Comparison of ENCODE assay signal across 1 cellular context in genomic region chr6:158715330-158716311, GRCh38.
A peak's percentile ranks its signal among the peaks of the same experiment; 100 is the strongest.
TF ChIP-seq lines count a peak whose summit lies in the region.

No MANE protein-coding gene starts in this region.

TF ChIP-seq in K562, 482 proteins besides CTCF, POLR2A, EP300 and RAD21 (continued from another document):
- TF ChIP-seq NUFIP1 (IDR thresholded peaks at IDR 0.05; ENCODE audit: partially characterized antibody) (no peak), ZNF695 (CRISPR knock-in tag; IDR thresholded peaks at IDR 0.05) (no peak), PPARD (CRISPR knock-in tag; IDR thresholded peaks at IDR 0.05) (no peak), CXXC5 (CRISPR knock-in tag; IDR thresholded peaks at IDR 0.05) (peak; percentile 42; the same call in 1 of the 2 replicates), RAD51 (IDR thresholded peaks at IDR 0.05; ENCODE audit: borderline replicate concordance, low read depth) (peak; percentile 79), ASH1L (IDR thresholded peaks at IDR 0.05; ENCODE audit: borderline replicate concordance, low read depth, partially characterized antibody) (no peak), BMI1 (IDR thresholded peaks at IDR 0.05; ENCODE audit: low read length) (no peak), BHLHE40 (IDR thresholded peaks at IDR 0.05; ENCODE audit: low read length) (peak; percentile 69), ZNF644 (tag; IDR thresholded peaks at IDR 0.05; ENCODE audit: low read depth) (no peak), EGR1 (conservative IDR thresholded peaks at IDR 0.05) (no peak), SPI1 (IDR thresholded peaks at IDR 0.05; ENCODE audit: borderline replicate concordance, low read depth, low read length) (peak; percentile 71; the same call in 1 of the 2 replicates), ZSCAN32 (CRISPR knock-in tag; IDR thresholded peaks at IDR 0.05) (no peak), ZKSCAN3 (CRISPR knock-in tag; IDR thresholded peaks at IDR 0.05) (no peak), TFE3 (CRISPR knock-in tag; IDR thresholded peaks at IDR 0.05) (peak; percentile 81), MTF1 (CRISPR knock-in tag; IDR thresholded peaks at IDR 0.05; ENCODE audit: borderline replicate concordance) (0 out of 2 replicates have a peak, but pooled peaks have one; percentile 23), SAP30 (IDR thresholded peaks at IDR 0.05; ENCODE audit: borderline replicate concordance, insufficient read depth, low read depth, low read length, poor library complexity, severe bottlenecking) (no peak), USF1 (CRISPR knock-in tag; IDR thresholded peaks at IDR 0.05) (peak; percentile 87), NR2C1 (IDR thresholded peaks at IDR 0.05) (0 out of 2 replicates have a peak, but pooled peaks have one; percentile 34), NR2C1 (tag; IDR thresholded peaks at IDR 0.05) (peak; percentile 55; the same call in 1 of the 2 replicates), ARID3B (CRISPR knock-in tag; IDR thresholded peaks at IDR 0.05; ENCODE audit: borderline replicate concordance) (no peak), ZC3H8 (IDR thresholded peaks at IDR 0.05) (no peak), LEF1 (IDR thresholded peaks at IDR 0.05) (no peak), ZNF184 (CRISPR knock-in tag; IDR thresholded peaks at IDR 0.05) (no peak), KDM2B (CRISPR knock-in tag; IDR thresholded peaks at IDR 0.05) (no peak)
- TF ChIP-seq, protein P1, sequence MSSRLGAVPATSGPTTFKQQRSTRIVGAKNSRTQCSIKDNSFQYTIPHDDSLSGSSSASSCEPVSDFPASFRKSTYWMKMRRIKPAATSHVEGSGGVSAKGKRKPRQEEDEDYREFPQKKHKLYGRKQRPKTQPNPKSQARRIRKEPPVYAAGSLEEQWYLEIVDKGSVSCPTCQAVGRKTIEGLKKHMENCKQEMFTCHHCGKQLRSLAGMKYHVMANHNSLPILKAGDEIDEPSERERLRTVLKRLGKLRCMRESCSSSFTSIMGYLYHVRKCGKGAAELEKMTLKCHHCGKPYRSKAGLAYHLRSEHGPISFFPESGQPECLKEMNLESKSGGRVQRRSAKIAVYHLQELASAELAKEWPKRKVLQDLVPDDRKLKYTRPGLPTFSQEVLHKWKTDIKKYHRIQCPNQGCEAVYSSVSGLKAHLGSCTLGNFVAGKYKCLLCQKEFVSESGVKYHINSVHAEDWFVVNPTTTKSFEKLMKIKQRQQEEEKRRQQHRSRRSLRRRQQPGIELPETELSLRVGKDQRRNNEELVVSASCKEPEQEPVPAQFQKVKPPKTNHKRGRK (tag; IDR thresholded peaks at IDR 0.05), result no peak
- TF ChIP-seq, protein P2, sequence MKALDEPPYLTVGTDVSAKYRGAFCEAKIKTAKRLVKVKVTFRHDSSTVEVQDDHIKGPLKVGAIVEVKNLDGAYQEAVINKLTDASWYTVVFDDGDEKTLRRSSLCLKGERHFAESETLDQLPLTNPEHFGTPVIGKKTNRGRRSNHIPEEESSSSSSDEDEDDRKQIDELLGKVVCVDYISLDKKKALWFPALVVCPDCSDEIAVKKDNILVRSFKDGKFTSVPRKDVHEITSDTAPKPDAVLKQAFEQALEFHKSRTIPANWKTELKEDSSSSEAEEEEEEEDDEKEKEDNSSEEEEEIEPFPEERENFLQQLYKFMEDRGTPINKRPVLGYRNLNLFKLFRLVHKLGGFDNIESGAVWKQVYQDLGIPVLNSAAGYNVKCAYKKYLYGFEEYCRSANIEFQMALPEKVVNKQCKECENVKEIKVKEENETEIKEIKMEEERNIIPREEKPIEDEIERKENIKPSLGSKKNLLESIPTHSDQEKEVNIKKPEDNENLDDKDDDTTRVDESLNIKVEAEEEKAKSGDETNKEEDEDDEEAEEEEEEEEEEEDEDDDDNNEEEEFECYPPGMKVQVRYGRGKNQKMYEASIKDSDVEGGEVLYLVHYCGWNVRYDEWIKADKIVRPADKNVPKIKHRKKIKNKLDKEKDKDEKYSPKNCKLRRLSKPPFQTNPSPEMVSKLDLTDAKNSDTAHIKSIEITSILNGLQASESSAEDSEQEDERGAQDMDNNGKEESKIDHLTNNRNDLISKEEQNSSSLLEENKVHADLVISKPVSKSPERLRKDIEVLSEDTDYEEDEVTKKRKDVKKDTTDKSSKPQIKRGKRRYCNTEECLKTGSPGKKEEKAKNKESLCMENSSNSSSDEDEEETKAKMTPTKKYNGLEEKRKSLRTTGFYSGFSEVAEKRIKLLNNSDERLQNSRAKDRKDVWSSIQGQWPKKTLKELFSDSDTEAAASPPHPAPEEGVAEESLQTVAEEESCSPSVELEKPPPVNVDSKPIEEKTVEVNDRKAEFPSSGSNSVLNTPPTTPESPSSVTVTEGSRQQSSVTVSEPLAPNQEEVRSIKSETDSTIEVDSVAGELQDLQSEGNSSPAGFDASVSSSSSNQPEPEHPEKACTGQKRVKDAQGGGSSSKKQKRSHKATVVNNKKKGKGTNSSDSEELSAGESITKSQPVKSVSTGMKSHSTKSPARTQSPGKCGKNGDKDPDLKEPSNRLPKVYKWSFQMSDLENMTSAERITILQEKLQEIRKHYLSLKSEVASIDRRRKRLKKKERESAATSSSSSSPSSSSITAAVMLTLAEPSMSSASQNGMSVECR (CRISPR knock-in tag; IDR thresholded peaks at IDR 0.05), result no peak
- TF ChIP-seq, protein P3, sequence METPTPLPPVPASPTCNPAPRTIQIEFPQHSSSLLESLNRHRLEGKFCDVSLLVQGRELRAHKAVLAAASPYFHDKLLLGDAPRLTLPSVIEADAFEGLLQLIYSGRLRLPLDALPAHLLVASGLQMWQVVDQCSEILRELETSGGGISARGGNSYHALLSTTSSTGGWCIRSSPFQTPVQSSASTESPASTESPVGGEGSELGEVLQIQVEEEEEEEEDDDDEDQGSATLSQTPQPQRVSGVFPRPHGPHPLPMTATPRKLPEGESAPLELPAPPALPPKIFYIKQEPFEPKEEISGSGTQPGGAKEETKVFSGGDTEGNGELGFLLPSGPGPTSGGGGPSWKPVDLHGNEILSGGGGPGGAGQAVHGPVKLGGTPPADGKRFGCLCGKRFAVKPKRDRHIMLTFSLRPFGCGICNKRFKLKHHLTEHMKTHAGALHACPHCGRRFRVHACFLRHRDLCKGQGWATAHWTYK (CRISPR knock-in tag; IDR thresholded peaks at IDR 0.05), result 0 out of 2 replicates have a peak, but pooled peaks have one; percentile 38
- TF ChIP-seq, protein P4, sequence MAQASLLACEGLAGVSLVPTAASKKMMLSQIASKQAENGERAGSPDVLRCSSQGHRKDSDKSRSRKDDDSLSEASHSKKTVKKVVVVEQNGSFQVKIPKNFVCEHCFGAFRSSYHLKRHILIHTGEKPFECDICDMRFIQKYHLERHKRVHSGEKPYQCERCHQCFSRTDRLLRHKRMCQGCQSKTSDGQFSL (CRISPR knock-in tag; IDR thresholded peaks at IDR 0.05), result no peak
- TF ChIP-seq, protein P4 (tag; IDR thresholded peaks at IDR 0.05), result peak in 1 of 2 experiments; percentile 62; a peak in 2 of 4 replicates
- TF ChIP-seq, protein P5, sequence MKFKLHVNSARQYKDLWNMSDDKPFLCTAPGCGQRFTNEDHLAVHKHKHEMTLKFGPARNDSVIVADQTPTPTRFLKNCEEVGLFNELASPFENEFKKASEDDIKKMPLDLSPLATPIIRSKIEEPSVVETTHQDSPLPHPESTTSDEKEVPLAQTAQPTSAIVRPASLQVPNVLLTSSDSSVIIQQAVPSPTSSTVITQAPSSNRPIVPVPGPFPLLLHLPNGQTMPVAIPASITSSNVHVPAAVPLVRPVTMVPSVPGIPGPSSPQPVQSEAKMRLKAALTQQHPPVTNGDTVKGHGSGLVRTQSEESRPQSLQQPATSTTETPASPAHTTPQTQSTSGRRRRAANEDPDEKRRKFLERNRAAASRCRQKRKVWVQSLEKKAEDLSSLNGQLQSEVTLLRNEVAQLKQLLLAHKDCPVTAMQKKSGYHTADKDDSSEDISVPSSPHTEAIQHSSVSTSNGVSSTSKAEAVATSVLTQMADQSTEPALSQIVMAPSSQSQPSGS (CRISPR knock-in tag; IDR thresholded peaks at IDR 0.05), result no peak
- TF ChIP-seq, protein P6, sequence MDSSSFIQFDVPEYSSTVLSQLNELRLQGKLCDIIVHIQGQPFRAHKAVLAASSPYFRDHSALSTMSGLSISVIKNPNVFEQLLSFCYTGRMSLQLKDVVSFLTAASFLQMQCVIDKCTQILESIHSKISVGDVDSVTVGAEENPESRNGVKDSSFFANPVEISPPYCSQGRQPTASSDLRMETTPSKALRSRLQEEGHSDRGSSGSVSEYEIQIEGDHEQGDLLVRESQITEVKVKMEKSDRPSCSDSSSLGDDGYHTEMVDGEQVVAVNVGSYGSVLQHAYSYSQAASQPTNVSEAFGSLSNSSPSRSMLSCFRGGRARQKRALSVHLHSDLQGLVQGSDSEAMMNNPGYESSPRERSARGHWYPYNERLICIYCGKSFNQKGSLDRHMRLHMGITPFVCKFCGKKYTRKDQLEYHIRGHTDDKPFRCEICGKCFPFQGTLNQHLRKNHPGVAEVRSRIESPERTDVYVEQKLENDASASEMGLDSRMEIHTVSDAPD (CRISPR knock-in tag; IDR thresholded peaks at IDR 0.05), result no peak
- TF ChIP-seq, protein P7, sequence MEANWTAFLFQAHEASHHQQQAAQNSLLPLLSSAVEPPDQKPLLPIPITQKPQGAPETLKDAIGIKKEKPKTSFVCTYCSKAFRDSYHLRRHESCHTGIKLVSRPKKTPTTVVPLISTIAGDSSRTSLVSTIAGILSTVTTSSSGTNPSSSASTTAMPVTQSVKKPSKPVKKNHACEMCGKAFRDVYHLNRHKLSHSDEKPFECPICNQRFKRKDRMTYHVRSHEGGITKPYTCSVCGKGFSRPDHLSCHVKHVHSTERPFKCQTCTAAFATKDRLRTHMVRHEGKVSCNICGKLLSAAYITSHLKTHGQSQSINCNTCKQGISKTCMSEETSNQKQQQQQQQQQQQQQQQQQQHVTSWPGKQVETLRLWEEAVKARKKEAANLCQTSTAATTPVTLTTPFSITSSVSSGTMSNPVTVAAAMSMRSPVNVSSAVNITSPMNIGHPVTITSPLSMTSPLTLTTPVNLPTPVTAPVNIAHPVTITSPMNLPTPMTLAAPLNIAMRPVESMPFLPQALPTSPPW (CRISPR knock-in tag; IDR thresholded peaks at IDR 0.05), result peak; percentile 45
- TF ChIP-seq, protein P8, sequence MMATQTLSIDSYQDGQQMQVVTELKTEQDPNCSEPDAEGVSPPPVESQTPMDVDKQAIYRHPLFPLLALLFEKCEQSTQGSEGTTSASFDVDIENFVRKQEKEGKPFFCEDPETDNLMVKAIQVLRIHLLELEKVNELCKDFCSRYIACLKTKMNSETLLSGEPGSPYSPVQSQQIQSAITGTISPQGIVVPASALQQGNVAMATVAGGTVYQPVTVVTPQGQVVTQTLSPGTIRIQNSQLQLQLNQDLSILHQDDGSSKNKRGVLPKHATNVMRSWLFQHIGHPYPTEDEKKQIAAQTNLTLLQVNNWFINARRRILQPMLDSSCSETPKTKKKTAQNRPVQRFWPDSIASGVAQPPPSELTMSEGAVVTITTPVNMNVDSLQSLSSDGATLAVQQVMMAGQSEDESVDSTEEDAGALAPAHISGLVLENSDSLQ (IDR thresholded peaks at IDR 0.05), result peak; percentile 39; the same call in 1 of the 2 replicates
